25 cellular contexts compared by ENCODE assay signal in genomic region chr16:78249832-78250231, GRCh38.
DNase-seq lines count a peak whose midpoint lies in the region; ATAC-seq and TF ChIP-seq lines count a peak whose summit lies in the region.
"Had no signal": no experiment of that assay in that cellular context is flagged by ENCODE, and none has a peak within 500 bp of the region (broad histone marks: within the 10 kb centered on the region; RNA-seq: fewer than 3 reads in every experiment).

No MANE protein-coding gene starts in this region.

- H3K4me3 Mint-ChIP-seq in nephron, result no peak overlapping the region
- H3K4me3 Mint-ChIP-seq: CD4-positive, alpha-beta T cell had no signal

- ATAC-seq in left lobe of liver (peak; percentile 29), GM21526 (IDR thresholded peaks at IDR 0.05; ENCODE audit: low FRiP score, unreplicated experiment) (no peak)
- no peak for ATAC-seq in stimulated activated naive CD8-positive, alpha-beta T cell treated with anti-CD3 and anti-CD28 coated beads, Interleukin-15, Interleukin-2, amounts not matched to agents 100 U/mL and 50 U/mL, for 24 hours
- ATAC-seq: GM12878, PC-3, SK-N-SH treated with all-trans-retinoic acid at 6 μM for 48 hours had no signal

- peaks cover 9% of the 10 kb centered on the region for H3K4me1 Mint-ChIP-seq in nephron

- H3K36me3 Mint-ChIP-seq in nephron (ENCODE audit: low read depth), result no peaks in the 10 kb centered on the region

- H3K27me3 Mint-ChIP-seq in nephron (ENCODE audit: low read depth), result peaks cover 16% of the 10 kb centered on the region
- H3K27me3 Mint-ChIP-seq: CD4-positive, alpha-beta T cell had no signal

- no peak for TF ChIP-seq CTCF in nephron (IDR thresholded peaks at IDR 0.05; ENCODE audit: unreplicated experiment in 3 of 3)

- H3K27ac Mint-ChIP-seq in nephron, result peak overlapping the region; percentile 5 to 76 (median 51)
- H3K27ac Mint-ChIP-seq: CD4-positive, alpha-beta T cell had no signal

- H3K9me3 Mint-ChIP-seq in nephron, result no peaks in the 10 kb centered on the region
- H3K9me3 Mint-ChIP-seq: CD4-positive, alpha-beta T cell had no signal

- DNase-seq in NCI-H748 (lab: John Stamatoyannopoulos, UW; ENCODE audit: unreplicated experiment) (peak; percentile 50), NCI-H748 treated with DMSO at 0.1 percent for 48 hours (lab: John Stamatoyannopoulos, UW) (no peak), left lobe of liver (ENCODE audit: low spot score) (no peak), nucleus accumbens (lab: John Stamatoyannopoulos, UW) (no peak)
- DNase-seq in stimulated activated naive CD8-positive, alpha-beta T cell treated with anti-CD3 and anti-CD28 coated beads, Interleukin-15, Interleukin-2, amounts not matched to agents 100 U/mL and 50 U/mL, for 24 hours, result no peak
- DNase-seq: AML-193; CD4-positive, alpha-beta T cell; DMS79; EL; GDM1; GOT3; HCEC 1CT; IMR-90; KG1; MG63; NCI-H1694; NCI-H2029 treated with DMSO at 0.1 percent for 48 hours; NCI-H446 treated with DMSO at 0.1 percent for 48 hours; NCI-H69; NK-92 treated with Interleukin-12 subunit alpha and Interleukin-12 subunit beta, amount 100 ng/mL, for 24 hours; PC-3 had no signal
